Comparison of ENCODE assay signal across 8 cellular contexts in the genomic region with DNA sequence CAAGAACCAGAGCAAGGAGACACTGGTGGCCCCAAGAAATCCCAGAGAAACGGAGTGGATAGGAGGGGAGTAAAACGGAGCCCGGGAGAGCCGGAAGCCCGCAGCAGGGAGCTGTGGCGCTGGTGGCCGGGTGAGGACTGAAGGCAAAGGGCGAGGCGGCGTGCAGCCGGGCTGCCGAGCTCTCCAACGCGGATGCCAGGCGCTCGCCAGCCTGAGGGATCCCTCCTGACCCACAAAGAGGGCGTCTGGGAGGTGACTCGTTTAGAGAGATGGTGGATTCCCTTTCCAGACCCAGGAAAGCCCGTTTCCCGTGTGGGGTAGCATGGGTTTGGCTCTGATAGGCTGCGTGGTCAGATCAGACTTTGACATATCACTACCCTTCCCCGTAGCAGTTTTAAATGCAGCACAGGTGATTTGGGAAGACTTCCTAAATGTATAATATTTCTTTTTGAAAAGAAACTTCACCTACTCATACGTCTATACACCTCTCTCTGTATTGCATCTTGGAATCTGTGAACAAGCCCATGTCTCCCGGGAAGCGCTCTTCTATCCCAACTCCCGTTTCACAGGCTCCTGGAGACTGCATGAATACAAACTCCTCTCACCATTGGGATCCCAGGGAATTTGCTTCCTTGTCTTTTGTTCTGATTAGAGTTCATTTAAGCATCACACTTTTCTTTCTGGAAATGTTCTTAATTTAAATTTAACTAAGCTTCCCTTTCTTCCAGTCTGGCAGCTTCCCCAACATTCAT.
A peak's percentile ranks its signal among the peaks of the same experiment; 100 is the strongest.
DNase-seq lines count a peak whose midpoint lies in the region; ATAC-seq and TF ChIP-seq lines count a peak whose summit lies in the region.

No MANE protein-coding gene starts in this region.

- no CpG with 5 or more reads among the region's 26 CpGs for WGBS in H9 (ENCODE audit: extremely low coverage, insufficient read length, low lambda C conversion rate)

- no peak overlapping the region for H3K56ac ChIP-seq in H9 (ENCODE audit: insufficient read length, low read depth, low read length)

- ATAC-seq in CD4-positive, alpha-beta T cell (ENCODE audit: poor library complexity), result no peak
- peak; percentile 55 for ATAC-seq in left lung
- ATAC-seq in HG02852 (IDR thresholded peaks at IDR 0.05; ENCODE audit: unreplicated experiment), result no peak

- H3K4ac ChIP-seq in H9 (ENCODE audit: low read depth, low read length), result no peak overlapping the region

- no peaks in the 10 kb centered on the region; the same call in 1 of the 2 replicates for H3K4me1 ChIP-seq in H9 (ENCODE audit: insufficient read depth, low read length)
- peaks cover 0 to 59% of the 10 kb centered on the region in 2 donors for H3K4me1 ChIP-seq in left lung

- peaks cover 36% of the 10 kb centered on the region for H3K4me1 Mint-ChIP-seq in CD4-positive, alpha-beta T cell (ENCODE audit: low read depth)
- peaks cover 35 to 45% of the 10 kb centered on the region in 2 experiments for H3K4me1 Mint-ChIP-seq in H9

- peak in 2 of 10 experiments; percentile 2 to 8 for DNase-seq in CD4-positive, alpha-beta T cell
- DNase-seq in H9 (peak; percentile 48), RWPE1 (ENCODE audit: low spot score) (peak; percentile 50), left lung (peak; percentile 44 to 88), epidermal melanocyte (ENCODE audit: insufficient read length, low spot score) (no peak)
- DNase-seq in central memory CD4-positive, alpha-beta T cell, result peak; percentile 0
- peak; percentile 17 for DNase-seq in stimulated activated naive CD4-positive, alpha-beta T cell treated with Interleukin-2 at 50 U/mL for 16 hours (lab: John Stamatoyannopoulos, UW)

- H4K91ac ChIP-seq in H9 (ENCODE audit: insufficient read length, low read depth, low read length), result no peak overlapping the region

- H2BK15ac ChIP-seq in H9 (ENCODE audit: low read depth, low read length), result no peak overlapping the region

- peak overlapping the region; percentile 48 for H3K9ac ChIP-seq in H9 (ENCODE audit: extremely low read depth, insufficient read length, low read length)

- H3K36me3 ChIP-seq in left lung, result no peaks in the 10 kb centered on the region

- H4K20me1 ChIP-seq in H9 (ENCODE audit: control insufficient read depth, insufficient read depth, insufficient read length), result peaks cover 3% of the 10 kb centered on the region

- no peaks in the 10 kb centered on the region for H3K9me3 Mint-ChIP-seq in CD4-positive, alpha-beta T cell
- peaks cover 0 to 3% of the 10 kb centered on the region in 2 experiments; a peak in 1 of 5 replicates for H3K9me3 Mint-ChIP-seq in H9

- peaks cover 6% of the 10 kb centered on the region; the same call in 1 of the 2 replicates for H3K79me2 ChIP-seq in H9 (ENCODE audit: insufficient read depth, low read length)

- no peak overlapping the region for H3K27ac Mint-ChIP-seq in CD4-positive, alpha-beta T cell
- peak overlapping the region in 2 of 3 experiments; percentile 40 to 68; a peak in 2 of 7 replicates for H3K27ac Mint-ChIP-seq in H9

- no peaks in the 10 kb centered on the region for H3K9me3 ChIP-seq in CD4-positive, alpha-beta T cell (ENCODE audit: control insufficient read depth, low read length)
- H3K9me3 ChIP-seq in H9 (ENCODE audit: control insufficient read depth, low read depth, low read length) (no peaks in the 10 kb centered on the region), left lung (no peaks in the 10 kb centered on the region)

- POLR2A ChIA-PET in CD4-positive, alpha-beta T cell (lab: Charles Lee), result interaction anchor here (0.7 to 3.5 kb wide), 4 partner anchors 21 to 89 kb away, joined by 3 to 11 read pairs (median 3); no protein-coding TSS in a partner anchor
- POLR2A ChIA-PET in RWPE1 (lab: Yijun Ruan, JAX; ENCODE audit: low non-redundant PET), result no interaction called here

- no peaks in the 10 kb centered on the region for H3K27me3 ChIP-seq in CD4-positive, alpha-beta T cell (ENCODE audit: control insufficient read depth, insufficient read depth, low read length)
- H3K27me3 ChIP-seq in H9 (ENCODE audit: insufficient read depth, low read length) (no peaks in the 10 kb centered on the region; the same call in 1 of the 2 replicates), left lung (peaks cover 0 to 32% of the 10 kb centered on the region in 2 donors)

- intact Hi-C loops in CD4-positive, alpha-beta T cell (cut with DNase I, micrococcal nuclease), result loop anchor here (5.0 to 10.0 kb wide), 2 partner anchors 207 to 475 kb away; a partner anchor contains a TSS
- intact Hi-C loops in left lung (cut with DNase I), result no loop called here

- H3K23ac ChIP-seq in H9 (ENCODE audit: insufficient read length, low read depth, low read length), result no peak overlapping the region

- no peak overlapping the region for H2BK20ac ChIP-seq in H9 (ENCODE audit: low read depth, low read length, poor library complexity, severe bottlenecking)

- H3K27me3 Mint-ChIP-seq in CD4-positive, alpha-beta T cell, result peaks cover 27% of the 10 kb centered on the region
- H3K27me3 Mint-ChIP-seq in H9 (ENCODE audit: low read depth), result peaks cover 42% of the 10 kb centered on the region

- H3K18ac ChIP-seq in H9 (ENCODE audit: insufficient read length, low read depth, low read length), result no peak overlapping the region

- H2AFZ ChIP-seq in H9 (ENCODE audit: low read length), result no peak overlapping the region

- peaks cover 23% of the 10 kb centered on the region for H3K23me2 ChIP-seq in H9 (ENCODE audit: insufficient read length, low read depth, low read length, poor library complexity, severe bottlenecking)

- no peak overlapping the region for H2BK12ac ChIP-seq in H9 (ENCODE audit: insufficient read length, low read depth, low read length)

- CTCF ChIA-PET in CD4-positive, alpha-beta T cell (lab: Charles Lee), result no interaction called here
- CTCF ChIA-PET in RWPE1 (lab: Yijun Ruan, JAX), result interaction anchor here (0.6 to 1.3 kb wide), 5 partner anchors 18 to 143 kb away, joined by 3 to 5 read pairs (median 4); no protein-coding TSS in a partner anchor

- no peak overlapping the region for H2BK5ac ChIP-seq in H9 (ENCODE audit: insufficient read length, low read length)

- no peak overlapping the region for H3K14ac ChIP-seq in H9 (ENCODE audit: insufficient read depth, low read length)

- no peak for TF ChIP-seq CTCF in CD4-positive, alpha-beta T cell (IDR thresholded peaks at IDR 0.05)
- TF ChIP-seq CTCF in H9 (conservative IDR thresholded peaks at IDR 0.05) (no peak), RWPE1 (conservative IDR thresholded peaks at IDR 0.05; ENCODE audit: low read depth) (no peak), left lung (IDR thresholded peaks at IDR 0.05) (no peak)

- peak overlapping the region; percentile 89 for H3K4me2 ChIP-seq in H9 (ENCODE audit: insufficient read depth, insufficient read length, low read length)

- no peaks in the 10 kb centered on the region for H3K79me1 ChIP-seq in H9 (ENCODE audit: insufficient read depth, low read depth, low read length, poor library complexity, severe bottlenecking)

- peak overlapping the region; percentile 87 for H3K4me3 Mint-ChIP-seq in CD4-positive, alpha-beta T cell
- peak overlapping the region; percentile 83 to 97 for H3K4me3 Mint-ChIP-seq in H9

- H3T11ph ChIP-seq in H9 (ENCODE audit: low read length), result no peak overlapping the region

- H4K8ac ChIP-seq in H9 (replicated peaks; ENCODE audit: insufficient read length, low read depth, low read length), result no peak overlapping the region

- no peak overlapping the region for H3K27ac ChIP-seq in CD4-positive, alpha-beta T cell (ENCODE audit: low read depth, low read length)
- H3K27ac ChIP-seq in H9 (ENCODE audit: insufficient read length, low read depth, low read length) (no peak overlapping the region), RWPE1 (peak overlapping the region; percentile 87), left lung (peak overlapping the region; percentile 58 to 77)

- H2BK120ac ChIP-seq in H9 (ENCODE audit: low read depth, low read length, poor library complexity, severe bottlenecking), result no peak overlapping the region

- no peak overlapping the region for H2AK5ac ChIP-seq in H9 (ENCODE audit: insufficient read length, low read length)

- no peak overlapping the region for H4K5ac ChIP-seq in H9 (ENCODE audit: insufficient read length, low read depth, low read length)

- peak overlapping the region; percentile 70 to 80 for H3K4me3 ChIP-seq in left lung

- H3K36me3 Mint-ChIP-seq in CD4-positive, alpha-beta T cell (ENCODE audit: low read depth), result no peaks in the 10 kb centered on the region
- peaks cover 0 to 7% (median 5%) of the 10 kb centered on the region in 3 experiments; a peak in 4 of 7 replicates for H3K36me3 Mint-ChIP-seq in H9 (ENCODE audit: insufficient read depth in 1 of 3, low read depth in 3 of 3)

Comparison
In these comparisons a context has a peak if more than half of its experiments do, and no peak if none do; other contexts are left out.
1. H3K27ac ChIP-seq: peak in RWPE1 (single experiment) and left lung (2 of 2); none in CD4-positive, alpha-beta T cell (single experiment) and H9 (single experiment).
2. intact Hi-C loops: an anchor here in CD4-positive, alpha-beta T cell (5.0 to 10.0 kb wide); none called in left lung.